ENCODE assay signal across 11 cellular contexts in the genomic region with DNA sequence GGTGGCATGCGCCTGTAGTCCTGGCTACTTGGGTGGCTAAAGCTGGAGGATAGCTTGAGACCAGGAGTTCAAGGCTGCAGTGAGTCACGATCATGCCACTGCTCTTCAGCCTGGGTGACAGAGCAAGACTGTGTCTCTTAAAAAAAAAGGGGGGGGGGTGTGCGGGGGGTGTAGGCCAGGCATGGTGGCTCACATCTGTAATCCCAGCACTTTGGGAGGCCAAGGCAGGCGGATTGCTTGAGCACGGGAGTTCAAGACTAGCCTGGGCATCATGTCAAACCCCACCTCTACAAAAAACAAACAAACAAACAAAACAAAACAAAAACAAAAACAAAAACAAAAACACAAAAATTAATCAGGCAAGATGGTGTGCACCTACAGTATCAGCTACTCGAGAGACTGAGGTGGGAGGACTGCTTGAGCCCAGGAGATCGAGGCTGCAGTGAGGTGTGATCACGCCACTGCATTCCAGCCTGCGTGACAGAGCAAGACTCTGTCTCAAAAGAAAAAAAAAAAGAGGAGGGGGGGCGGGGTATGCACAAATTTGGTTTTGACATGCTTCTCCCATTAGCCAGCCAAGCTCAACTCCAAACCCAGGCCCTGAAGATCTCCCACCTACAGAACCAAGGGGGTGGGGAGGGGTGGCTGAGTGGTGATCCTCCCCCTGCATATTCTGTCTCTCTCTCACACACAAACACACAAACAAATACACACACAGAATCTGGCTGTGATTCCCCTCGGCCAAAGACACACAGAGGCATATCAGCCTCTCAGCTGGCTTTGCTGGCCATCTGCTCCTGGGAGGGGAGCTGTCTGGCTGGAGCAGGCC. TPM values are rescaled to one million over a fixed set of nuclear protein-coding genes. Genes with fewer than 3 reads are reported as not detected.
A peak's percentile ranks its signal among the peaks of the same experiment; 100 is the strongest.
DNase-seq lines count a peak whose midpoint lies in the region; ATAC-seq, FAIRE-seq and TF ChIP-seq lines count a peak whose summit lies in the region.
"Had no signal": no experiment of that assay in that cellular context is flagged by ENCODE, and none has a peak within 500 bp of the region (broad histone marks: within the 10 kb centered on the region; RNA-seq: fewer than 3 reads in every experiment).

No MANE protein-coding gene starts in this region.

- H3K4me2 ChIP-seq in astrocyte (ENCODE audit: low read length), result no peak overlapping the region

- H3K27ac Mint-ChIP-seq in astrocyte (ENCODE audit: unreplicated experiment), result peak overlapping the region; percentile 64
- H3K27ac Mint-ChIP-seq: CD4-positive, CD25-positive, alpha-beta regulatory T cell had no signal

- H4K20me1 ChIP-seq in astrocyte (ENCODE audit: insufficient read depth, low read length), result no peaks in the 10 kb centered on the region

- H3K4me1 Mint-ChIP-seq in astrocyte (ENCODE audit: low read depth, unreplicated experiment), result peaks cover 14% of the 10 kb centered on the region

- peaks cover 6% of the 10 kb centered on the region for H3K4me1 ChIP-seq in cardiac muscle cell (ENCODE audit: low read depth)
- no peaks in the 10 kb centered on the region for H3K4me1 ChIP-seq in astrocyte (ENCODE audit: insufficient read depth, low read length)
- peaks cover 32% of the 10 kb centered on the region for H3K4me1 ChIP-seq in upper lobe of right lung

- DNase-seq in cardiac muscle cell (ENCODE audit: low read depth in 1 of 2, low spot score in 1 of 2) (peak; percentile 21 to 66), Right ventricle myocardium inferior (ENCODE audit: missing footprints) (no peak), astrocyte (ENCODE audit: low read depth) (no peak), medulla oblongata (ENCODE audit: extremely low spot score) (peak; percentile 63), upper lobe of right lung (no peak), NCI-H1930 (lab: John Stamatoyannopoulos, UW) (no peak)
- DNase-seq: NCI-H526 treated with DMSO at 0.1 percent for 48 hours had no signal

- ATAC-seq in Right ventricle myocardium inferior, result no peak
- ATAC-seq in upper lobe of right lung, result no peak
- no peak for ATAC-seq in HG03097 (IDR thresholded peaks at IDR 0.05; ENCODE audit: low FRiP score, unreplicated experiment)
- no peak for ATAC-seq in HG03342 (IDR thresholded peaks at IDR 0.05; ENCODE audit: unreplicated experiment)

- no peak overlapping the region for H3K9ac ChIP-seq in astrocyte (ENCODE audit: low read length)

- peaks cover 2% of the 10 kb centered on the region for H3K36me3 Mint-ChIP-seq in astrocyte (ENCODE audit: low read depth, unreplicated experiment)
- H3K36me3 Mint-ChIP-seq: CD4-positive, CD25-positive, alpha-beta regulatory T cell had no signal

- H3K27me3 Mint-ChIP-seq in astrocyte (ENCODE audit: low read depth, unreplicated experiment), result peaks cover 7% of the 10 kb centered on the region

- no peaks in the 10 kb centered on the region for H3K9me3 Mint-ChIP-seq in astrocyte (ENCODE audit: unreplicated experiment)

- H3K36me3 ChIP-seq in cardiac muscle cell, result no peaks in the 10 kb centered on the region
- H3K36me3 ChIP-seq in astrocyte (ENCODE audit: insufficient read depth, low read length), result no peaks in the 10 kb centered on the region
- H3K36me3 ChIP-seq in upper lobe of right lung, result no peaks in the 10 kb centered on the region

- H3K27ac ChIP-seq in cardiac muscle cell (no peak overlapping the region), astrocyte (ENCODE audit: low read depth, low read length) (no peak overlapping the region), upper lobe of right lung (peak overlapping the region; percentile 80)

- no peaks in the 10 kb centered on the region for H3K79me2 ChIP-seq in astrocyte (ENCODE audit: insufficient read depth, low read length)

- H3K4me3 Mint-ChIP-seq in astrocyte (ENCODE audit: unreplicated experiment), result peak overlapping the region; percentile 58

- H3K4me3 ChIP-seq in cardiac muscle cell (no peak overlapping the region), astrocyte (ENCODE audit: insufficient read depth, low read depth, low read length) (no peak overlapping the region), upper lobe of right lung (peak overlapping the region; percentile 35)

- H3K9me3 ChIP-seq in cardiac muscle cell (ENCODE audit: low read depth), result no peaks in the 10 kb centered on the region
- H3K9me3 ChIP-seq in astrocyte (ENCODE audit: insufficient read depth, low read depth, low read length), result no peaks in the 10 kb centered on the region
- H3K9me3 ChIP-seq in upper lobe of right lung, result no peaks in the 10 kb centered on the region

- TF ChIP-seq CTCF in cardiac muscle cell (IDR thresholded peaks at IDR 0.05; ENCODE audit: low read depth, low read length), result no peak
- TF ChIP-seq CTCF in astrocyte (IDR thresholded peaks at IDR 0.05; ENCODE audit: insufficient read depth, low read depth, low read length), result no peak
- no peak for TF ChIP-seq CTCF in upper lobe of right lung (IDR thresholded peaks at IDR 0.05)

- intact Hi-C loops in Right ventricle myocardium inferior (cut with DNase I), result no loop called here
- intact Hi-C loops in upper lobe of right lung (cut with DNase I), result no loop called here

- H2AFZ ChIP-seq in astrocyte (ENCODE audit: low read depth, low read length), result peak overlapping the region; percentile 34

- H3K27me3 ChIP-seq in cardiac muscle cell (no peaks in the 10 kb centered on the region), astrocyte (ENCODE audit: insufficient read depth, low read length) (peaks cover 4% of the 10 kb centered on the region), upper lobe of right lung (no peaks in the 10 kb centered on the region)

- FAIRE-seq in astrocyte (lab: Jason Lieb, UNC), result no peak
- FAIRE-seq: frontal cortex had no signal

RNA-seq across cellular contexts. Expression of a gene that starts 3.1 kb away (rescaled TPM):
- total RNA-seq in cardiac muscle cell (0.07 and 0.09 TPM in 2 replicates), Right ventricle myocardium inferior (2.7 TPM), astrocyte (0.24 and 0.32 TPM in 2 replicates), upper lobe of right lung (31.6 TPM)
- polyA plus RNA-seq in cardiac muscle cell, result not detected in 2 replicates

RNA-seq across cellular contexts. Expression of a gene that starts 59.5 kb away (rescaled TPM):
- total RNA-seq in cardiac muscle cell (51.9 and 72.3 TPM in 2 replicates), Right ventricle myocardium inferior (61.2 TPM), astrocyte (86.9 and 91.3 TPM in 2 replicates), upper lobe of right lung (65.4 TPM)
- polyA plus RNA-seq in cardiac muscle cell, result 117 and 137 TPM in 2 replicates

Comparison
In these comparisons a context has a peak if more than half of its experiments do, and no peak if none do; other contexts are left out.
1. DNase-seq: peak in cardiac muscle cell (2 of 2) and medulla oblongata (single experiment); none in Right ventricle myocardium inferior (single experiment), astrocyte (single experiment), upper lobe of right lung (single experiment) and NCI-H1930 (0 of 2).